31 cellular contexts compared by ENCODE assay signal in genomic region chr13:25719666-25720065, GRCh38.
"Had no signal": no experiment of that assay in that cellular context is flagged by ENCODE, and none has a peak within 500 bp of the region (broad histone marks: within the 10 kb centered on the region; RNA-seq: fewer than 3 reads in every experiment).

No MANE protein-coding gene starts in this region.

- H3K36me3 ChIP-seq: adrenal gland, ascending aorta, brain microvascular endothelial cell, breast epithelium, cardiac muscle cell had no signal

- H3K9me3 ChIP-seq: adrenal gland, ascending aorta, body of pancreas, breast epithelium had no signal

- H3K4me1 ChIP-seq: adrenal gland, ascending aorta, body of pancreas, breast epithelium had no signal

- H3K27me3 ChIP-seq: adrenal gland, ascending aorta, body of pancreas, brain microvascular endothelial cell, breast epithelium, cardiac muscle cell had no signal

- ATAC-seq: activated naive CD4-positive, alpha-beta T cell treated with anti-CD3 and anti-CD28 coated beads, Interleukin-2, amount 50 U/mL, for 72 hours; activated naive CD8-positive, alpha-beta T cell treated with anti-CD3 and anti-CD28 coated beads, Interleukin-2, amount 50 U/mL, for 24 hours; activated T-cell treated with anti-CD3 and anti-CD28 coated beads, Interleukin-2, amount 50 U/mL, for 4 hours; activated T-cell treated with anti-CD3 and anti-CD28 coated beads, Interleukin-2, amount 50 U/mL, for 72 hours; activated T-helper 17 cell treated with anti-CD3 and anti-CD28 coated beads, Interleukin-2, amount 50 U/mL, for 72 hours; body of pancreas had no signal

- DNase-seq: activated effector memory CD4-positive, alpha-beta T cell treated with anti-CD3 and anti-CD28 coated beads, Interleukin-2, amount 50 U/mL, for 16 hours; activated effector memory CD4-positive, alpha-beta T cell treated with Interleukin-2 at 50 U/mL for 16 hours; activated gamma-delta T cell; activated gamma-delta T cell treated with Interleukin-2 at 50 U/mL for 16 hours; activated naive CD4-positive, alpha-beta T cell; activated naive CD4-positive, alpha-beta T cell treated with anti-CD3 and anti-CD28 coated beads for 36 hours; activated naive CD4-positive, alpha-beta T cell treated with anti-CD3 and anti-CD28 coated beads, Interleukin-2, amount 10 ng/mL, durations not matched to agents 7 days and 5 days; activated naive CD4-positive, alpha-beta T cell treated with anti-CD3 and anti-CD28 coated beads, Interleukin-2, amount 50 U/mL, for 16 hours; activated naive CD4-positive, alpha-beta T cell treated with Interleukin-2 at 50 U/mL for 16 hours; activated naive CD8-positive, alpha-beta T cell treated with anti-CD3 and anti-CD28 coated beads for 36 hours; activated naive CD8-positive, alpha-beta T cell treated with anti-CD3 and anti-CD28 coated beads, Interleukin-2, amount 10 ng/mL, durations not matched to agents 7 days and 5 days; activated naive CD8-positive, alpha-beta T cell treated with anti-CD3 and anti-CD28 coated beads, Interleukin-2, amount 50 U/mL, for 24 hours; activated T-cell treated with anti-CD3 and anti-CD28 coated beads, Interleukin-2, amount 50 U/mL, for 24 hours; activated T-cell treated with anti-CD3 and anti-CD28 coated beads, Interleukin-2, amount 50 U/mL, for 4 hours; activated T-cell treated with anti-CD3 and anti-CD28 coated beads, Interleukin-2, amount 50 U/mL, for 48 hours; activated T-cell treated with anti-CD3 and anti-CD28 coated beads, Interleukin-2, amount 50 U/mL, for 72 hours; adrenal gland; amniotic stem cell; amygdala; anterior cingulate cortex; aorta; body of pancreas; brain microvascular endothelial cell; caudate nucleus; central memory CD4-positive, alpha-beta T cell; cerebellar nuclear complex had no signal

- H3K4me3 ChIP-seq: adrenal gland, ascending aorta, body of pancreas, breast epithelium, cardiac muscle cell had no signal

- H3K27ac ChIP-seq: adrenal gland, ascending aorta, body of pancreas, brain microvascular endothelial cell, breast epithelium, cardiac muscle cell had no signal
